Comparison of ENCODE assay signal across 8 cellular contexts in the genomic region with DNA sequence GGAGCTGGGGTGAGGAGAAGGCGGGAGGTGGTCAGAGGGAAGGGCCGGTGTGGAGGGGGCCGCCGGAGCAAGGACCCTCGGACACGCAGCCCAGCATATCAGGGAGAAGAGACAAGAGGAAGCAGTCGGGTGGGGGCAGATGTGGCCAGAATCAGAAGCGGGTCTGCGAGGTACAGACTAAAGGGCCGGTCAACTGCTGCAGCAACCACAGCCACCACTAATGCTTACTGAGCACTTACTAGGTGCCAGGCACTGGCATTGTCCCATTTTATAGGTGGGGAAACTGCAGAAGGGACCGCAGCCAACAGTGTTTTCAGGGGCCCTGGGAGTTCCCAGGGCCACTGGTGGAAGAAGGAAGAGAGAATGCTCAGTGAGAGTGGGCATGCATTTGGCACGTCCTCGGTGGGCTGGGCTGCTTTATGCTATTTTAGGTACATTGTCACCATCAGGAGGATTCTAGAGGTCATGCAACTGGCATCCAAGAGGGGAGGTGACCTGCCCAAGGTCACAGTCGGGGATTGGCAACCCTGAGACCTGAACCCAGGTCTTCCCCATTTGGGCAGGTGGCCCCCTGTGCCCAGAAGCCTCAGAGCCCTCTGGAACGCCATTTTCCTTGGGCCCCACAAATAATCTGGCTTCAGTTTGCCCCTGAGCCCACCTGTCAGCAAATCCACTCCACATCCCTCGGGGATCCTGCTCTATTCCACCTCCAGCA. TPM values are rescaled to one million over a fixed set of nuclear protein-coding genes. Genes with fewer than 3 reads are reported as not detected.
A peak's percentile ranks its signal among the peaks of the same experiment; 100 is the strongest.
DNase-seq lines count a peak whose midpoint lies in the region; ATAC-seq, FAIRE-seq and TF ChIP-seq lines count a peak whose summit lies in the region.

No MANE protein-coding gene starts in this region.

- no peak for TF ChIP-seq RAD21 in A549 (conservative IDR thresholded peaks at IDR 0.05 in 1 of 2, IDR thresholded peaks at IDR 0.05 in 1 of 2)

- peak overlapping the region; percentile 78; the same call in 1 of the 2 replicates for H2AFZ ChIP-seq in KMS-11 (ENCODE audit: low read depth)

- TF ChIP-seq POLR2A in A549 (IDR thresholded peaks at IDR 0.05; ENCODE audit: low read length) (no peak), esophagus muscularis mucosa (IDR thresholded peaks at IDR 0.05; ENCODE audit: low read depth) (no peak)

- POLR2A ChIA-PET in A549 (lab: Yijun Ruan, JAX) = interaction anchor here (1.6 kb wide), 3 partner anchors 48 to 215 kb away, joined by 4 to 22 read pairs (median 18); partner anchors contain the start of gene DUSP1

- WGBS in A549 (ENCODE audit: missing lambda C conversion rate) = 83% methylated on average over 16 of the region's 16 CpGs
- WGBS in esophagus muscularis mucosa = 85% methylated on average over 15 of the region's 16 CpGs

- no peaks in the 10 kb centered on the region for H3K79me2 ChIP-seq in KMS-11 (ENCODE audit: insufficient read depth, low read depth)

- TF ChIP-seq EP300 in A549 (IDR thresholded peaks at IDR 0.05) (no peak), esophagus muscularis mucosa (IDR thresholded peaks at IDR 0.05) (no peak)

- FAIRE-seq in A549 (lab: Jason Lieb, UNC) = no peak

- DNase-seq in A549 (ENCODE audit: low read depth in 1 of 2, low spot score in 1 of 2) = no peak
- no peak for DNase-seq in esophagus muscularis mucosa (ENCODE audit: extremely low spot score)
- peak; percentile 82 for DNase-seq in posterior vena cava (ENCODE audit: low spot score)
- DNase-seq in HCEC 1CT = no peak
- no peak for DNase-seq in NCI-H1105 (lab: John Stamatoyannopoulos, UW)
- no peak for DNase-seq in amygdala (lab: John Stamatoyannopoulos, UW)
- DNase-seq in T-helper 2 cell = no peak

- ATAC-seq in A549 = no peak

- intact Hi-C loops in esophagus muscularis mucosa (cut with DNase I) (loop anchor here (5.0 to 10.0 kb wide), 2 partner anchors 45 to 147 kb away; no protein-coding TSS in a partner anchor), posterior vena cava (cut with DNase I) (loop anchor here in 1 of 2 donors (5.0 to 10.0 kb wide), 2 partner anchors 150 to 567 kb away; no protein-coding TSS in a partner anchor)

- TF ChIP-seq CTCF in A549 (IDR thresholded peaks at IDR 0.05) (no peak), KMS-11 (conservative IDR thresholded peaks at IDR 0.05; ENCODE audit: low read depth, low read length) (no peak), esophagus muscularis mucosa (IDR thresholded peaks at IDR 0.05) (no peak)

- no peaks in the 10 kb centered on the region for H3K27me3 ChIP-seq in KMS-11 (ENCODE audit: insufficient read depth, low read depth)
- H3K27me3 ChIP-seq in esophagus muscularis mucosa = no peaks in the 10 kb centered on the region

- CTCF ChIA-PET in A549 (lab: Yijun Ruan, JAX) = interaction anchor here (0.6 to 2.6 kb wide), 55 partner anchors 7 to 959 kb away, joined by 3 to 106 read pairs (median 6); partner anchors contain the start of genes DUSP1 and RPL26L1

- H3K9ac ChIP-seq in KMS-11 = no peak overlapping the region; the same call in 1 of the 2 replicates

- H3K36me3 ChIP-seq in KMS-11 (ENCODE audit: insufficient read depth) (no peaks in the 10 kb centered on the region), esophagus muscularis mucosa (no peaks in the 10 kb centered on the region)

- H3K4me1 ChIP-seq in A549 (peaks cover 45% of the 10 kb centered on the region), KMS-11 (ENCODE audit: low read depth, poor library complexity, severe bottlenecking) (peaks cover 3% of the 10 kb centered on the region), esophagus muscularis mucosa (peaks cover 47 to 68% (median 65%) of the 10 kb centered on the region in 4 donors)

- H3K4me2 ChIP-seq in A549 (peak overlapping the region; percentile 65), KMS-11 (no peak overlapping the region)

- H3K9me3 ChIP-seq in A549 (no peaks in the 10 kb centered on the region), esophagus muscularis mucosa (no peaks in the 10 kb centered on the region)

- H3K4me3 ChIP-seq in A549 (no peak overlapping the region), KMS-11 (IDR thresholded peaks at IDR 0.05; ENCODE audit: insufficient read depth, low read depth, low read length) (no peak overlapping the region), esophagus muscularis mucosa (peak overlapping the region in 2 of 4 donors; percentile 19 to 25)

- H3K27ac ChIP-seq in A549 (peak overlapping the region; percentile 98), KMS-11 (no peak overlapping the region), esophagus muscularis mucosa (replicated peaks in 1 of 4) (peak overlapping the region; percentile 35 to 75 (median 70))

- no peaks in the 10 kb centered on the region for H4K20me1 ChIP-seq in KMS-11 (ENCODE audit: insufficient read depth)

TF ChIP-seq in A549, 52 proteins besides CTCF, POLR2A, EP300 and RAD21:
- TF ChIP-seq CHD2 (IDR thresholded peaks at IDR 0.05; ENCODE audit: low read length, partially characterized antibody) (no peak), RNF2 (IDR thresholded peaks at IDR 0.05; ENCODE audit: borderline replicate concordance, low read depth) (no peak), CEBPB (IDR thresholded peaks at IDR 0.05) (no peak), FOSL2 (IDR thresholded peaks at IDR 0.05) (no peak), FOSL2 (CRISPR knock-in tag; IDR thresholded peaks at IDR 0.05) (no peak), HES2 (IDR thresholded peaks at IDR 0.05) (no peak), BHLHE40 (IDR thresholded peaks at IDR 0.05; ENCODE audit: low read depth, low read length) (no peak)
- TF ChIP-seq, protein P1, sequence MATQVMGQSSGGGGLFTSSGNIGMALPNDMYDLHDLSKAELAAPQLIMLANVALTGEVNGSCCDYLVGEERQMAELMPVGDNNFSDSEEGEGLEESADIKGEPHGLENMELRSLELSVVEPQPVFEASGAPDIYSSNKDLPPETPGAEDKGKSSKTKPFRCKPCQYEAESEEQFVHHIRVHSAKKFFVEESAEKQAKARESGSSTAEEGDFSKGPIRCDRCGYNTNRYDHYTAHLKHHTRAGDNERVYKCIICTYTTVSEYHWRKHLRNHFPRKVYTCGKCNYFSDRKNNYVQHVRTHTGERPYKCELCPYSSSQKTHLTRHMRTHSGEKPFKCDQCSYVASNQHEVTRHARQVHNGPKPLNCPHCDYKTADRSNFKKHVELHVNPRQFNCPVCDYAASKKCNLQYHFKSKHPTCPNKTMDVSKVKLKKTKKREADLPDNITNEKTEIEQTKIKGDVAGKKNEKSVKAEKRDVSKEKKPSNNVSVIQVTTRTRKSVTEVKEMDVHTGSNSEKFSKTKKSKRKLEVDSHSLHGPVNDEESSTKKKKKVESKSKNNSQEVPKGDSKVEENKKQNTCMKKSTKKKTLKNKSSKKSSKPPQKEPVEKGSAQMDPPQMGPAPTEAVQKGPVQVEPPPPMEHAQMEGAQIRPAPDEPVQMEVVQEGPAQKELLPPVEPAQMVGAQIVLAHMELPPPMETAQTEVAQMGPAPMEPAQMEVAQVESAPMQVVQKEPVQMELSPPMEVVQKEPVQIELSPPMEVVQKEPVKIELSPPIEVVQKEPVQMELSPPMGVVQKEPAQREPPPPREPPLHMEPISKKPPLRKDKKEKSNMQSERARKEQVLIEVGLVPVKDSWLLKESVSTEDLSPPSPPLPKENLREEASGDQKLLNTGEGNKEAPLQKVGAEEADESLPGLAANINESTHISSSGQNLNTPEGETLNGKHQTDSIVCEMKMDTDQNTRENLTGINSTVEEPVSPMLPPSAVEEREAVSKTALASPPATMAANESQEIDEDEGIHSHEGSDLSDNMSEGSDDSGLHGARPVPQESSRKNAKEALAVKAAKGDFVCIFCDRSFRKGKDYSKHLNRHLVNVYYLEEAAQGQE (IDR thresholded peaks at IDR 0.05) = no peak
TF ChIP-seq in A549: peak in this region for 0.

RNA-seq across cellular contexts. Expression of gene DUSP1, which starts 53.4 kb away (rescaled TPM):
- polyA plus RNA-seq in A549 (2011; rRNA removed) = 525 and 594 TPM in 2 replicates
- 540 and 757 TPM in 2 replicates for polyA plus RNA-seq in A549 (2012; cell fraction: cytosol; rRNA removed)
- 1,192 and 1,375 TPM in 2 replicates for polyA plus RNA-seq in A549 (2012; cell fraction: nucleus; rRNA removed)
- polyA plus RNA-seq in A549 (2017; fragmentation: RNase III; extraction: RNeasy Plus Mini Kit Qiagen cat#74134 plus additional on column Dnase treatment) = 191 to 207 TPM (median 203 TPM) in 3 replicates
- 620 and 630 TPM in 2 replicates for polyA minus RNA-seq in A549 (2011; rRNA and poly(A)+ RNA removed)
- total RNA-seq in esophagus muscularis mucosa = 100 to 1,000 TPM; 455 to 718 (median 676) TPM
- 1,000 to 10,000 TPM in 1 of 2 donors, 100 to 1,000 TPM in 1; 445 to 1,411 TPM for total RNA-seq in posterior vena cava
